8 cellular contexts compared by ENCODE assay signal in genomic region chr1:66924756-66925557, GRCh38. TPM values are rescaled to one million over a fixed set of nuclear protein-coding genes. Genes with fewer than 3 reads are reported as not detected.
A peak's percentile ranks its signal among the peaks of the same experiment; 100 is the strongest.
DNase-seq lines count a peak whose midpoint lies in the region; ATAC-seq and TF ChIP-seq lines count a peak whose summit lies in the region.

TSS of gene DNAI4 (minus strand) at chr1:66924856. CDS start at chr1:66924831, 25 bp downstream.
TSS of gene MIER1 (plus strand) at chr1:66924990. CDS start at chr1:66925029, 39 bp downstream.

- peak within 1 kb of the TSS; percentile 97 for H3K27ac Mint-ChIP-seq in activated CD4-positive, alpha-beta T cell treated with anti-CD3 and anti-CD28 coated beads, Interleukin-2, amount 10 ng/mL, durations not matched to agents 24 days and 14 days

- no peaks in the 10 kb centered on the region for H3K9me3 ChIP-seq in colonic mucosa

- intact Hi-C loops in activated CD4-positive, alpha-beta T cell treated with anti-CD3 and anti-CD28 coated beads, Interleukin-2, amount 10 ng/mL, durations not matched to agents 24 days and 14 days (cut with micrococcal nuclease), result loop anchor here (1.0 to 10.0 kb wide), 10 partner anchors 56 to 1500 kb away; partner anchors contain the start of genes GADD45A, LEPR, LEPROT and SERBP1
- intact Hi-C loops in colonic mucosa (cut with DNase I), result no loop called here

- H3K4me1 Mint-ChIP-seq in activated CD4-positive, alpha-beta T cell treated with anti-CD3 and anti-CD28 coated beads, Interleukin-2, amount 10 ng/mL, durations not matched to agents 24 days and 14 days, result peaks cover 41% of the 10 kb centered on the region

- peak within 1 kb of the TSS; percentile 90 for H3K27ac ChIP-seq in colonic mucosa
- peak within 1 kb of the TSS; percentile 96 for H3K27ac ChIP-seq in layer of hippocampus (ENCODE audit: low read depth, low read length)

- ATAC-seq in GM19328 (IDR thresholded peaks at IDR 0.05; ENCODE audit: unreplicated experiment) (peak; percentile 95), HG03469 (IDR thresholded peaks at IDR 0.05; ENCODE audit: unreplicated experiment) (peak; percentile 86)

- no peaks in the 10 kb centered on the region for H3K27me3 Mint-ChIP-seq in activated CD4-positive, alpha-beta T cell treated with anti-CD3 and anti-CD28 coated beads, Interleukin-2, amount 10 ng/mL, durations not matched to agents 24 days and 14 days

- H3K27me3 ChIP-seq in colonic mucosa (no peaks in the 10 kb centered on the region), layer of hippocampus (ENCODE audit: control insufficient read depth, insufficient read depth, low read length) (no peaks in the 10 kb centered on the region)

- no peaks in the 10 kb centered on the region for H3K4me1 ChIP-seq in colonic mucosa

- peak within 1 kb of the TSS; percentile 99 for H3K4me3 Mint-ChIP-seq in activated CD4-positive, alpha-beta T cell treated with anti-CD3 and anti-CD28 coated beads, Interleukin-2, amount 10 ng/mL, durations not matched to agents 24 days and 14 days

- DNase-seq in C1 segment of cervical spinal cord (lab: John Stamatoyannopoulos, UW), result peak; percentile 87 to 99 (median 97)
- peak; percentile 98 to 99 for DNase-seq in NCI-H526 (lab: John Stamatoyannopoulos, UW)
- DNase-seq in activated CD4-positive, alpha-beta T cell treated with anti-CD3 and anti-CD28 coated beads, Interleukin-2, amount 10 ng/mL, durations not matched to agents 24 days and 14 days, result peak; percentile 99
- DNase-seq in colonic mucosa, result peak; percentile 98
- peak; percentile 87 to 96 (median 94) for DNase-seq in stimulated activated CD4-positive, alpha-beta T cell treated with anti-CD3 and anti-CD28 coated beads, Interleukin-1b, Interleukin-23, amount 100 ng/mL, for 24 hours (ENCODE audit: low read depth in 4 of 4, low spot score in 1 of 4)

- TF ChIP-seq CTCF in colonic mucosa (IDR thresholded peaks at IDR 0.05), result no peak

- H3K36me3 ChIP-seq in colonic mucosa, result no peaks in the 10 kb centered on the region

- peaks cover 17% of the 10 kb centered on the region for H3K36me3 Mint-ChIP-seq in activated CD4-positive, alpha-beta T cell treated with anti-CD3 and anti-CD28 coated beads, Interleukin-2, amount 10 ng/mL, durations not matched to agents 24 days and 14 days (ENCODE audit: low read depth)

- H3K9me3 Mint-ChIP-seq in activated CD4-positive, alpha-beta T cell treated with anti-CD3 and anti-CD28 coated beads, Interleukin-2, amount 10 ng/mL, durations not matched to agents 24 days and 14 days, result no peaks in the 10 kb centered on the region

- H3K9ac ChIP-seq in colonic mucosa (ENCODE audit: low read depth in 2 of 2, low read length in 2 of 2), result peak within 1 kb of the TSS; percentile 77 to 98

- H3K4me3 ChIP-seq in colonic mucosa, result peak within 1 kb of the TSS; percentile 80

RNA-seq across cellular contexts. Expression of gene DNAI4, which starts in this region (rescaled TPM):
- 0.26 and 2.7 TPM in 2 replicates for total RNA-seq in activated CD4-positive, alpha-beta T cell treated with anti-CD3 and anti-CD28 coated beads, Interleukin-2, amount 10 ng/mL, durations not matched to agents 24 days and 14 days
- total RNA-seq in colonic mucosa, result 10 to 100 TPM; 11.4 to 12.8 TPM

RNA-seq across cellular contexts. Expression of gene MIER1, which starts in this region (rescaled TPM):
- total RNA-seq in activated CD4-positive, alpha-beta T cell treated with anti-CD3 and anti-CD28 coated beads, Interleukin-2, amount 10 ng/mL, durations not matched to agents 24 days and 14 days, result 51.8 and 54.9 TPM in 2 replicates
- 10 to 100 TPM; 43.1 to 76.8 TPM for total RNA-seq in colonic mucosa

Comparison
In these comparisons a context has a peak if more than half of its experiments do, and no peak if none do; other contexts are left out.
1. Peak in every context shown above with its lines: DNase-seq, ATAC-seq, H3K4me3 ChIP-seq and H3K27ac ChIP-seq.